ENCODE assay signal across 27 cellular contexts in genomic region chr7:80443336-80443735, GRCh38.
DNase-seq lines count a peak whose midpoint lies in the region; ATAC-seq and TF ChIP-seq lines count a peak whose summit lies in the region.
"Had no signal": no experiment of that assay in that cellular context is flagged by ENCODE, and none has a peak within 500 bp of the region (broad histone marks: within the 10 kb centered on the region; RNA-seq: fewer than 3 reads in every experiment).

No MANE protein-coding gene starts in this region.

- no peak for TF ChIP-seq CTCF in NB4 (IDR thresholded peaks at IDR 0.05; ENCODE audit: low read depth, low read length)
- TF ChIP-seq CTCF in upper lobe of right lung (IDR thresholded peaks at IDR 0.05) = no peak

- H3K36me3 ChIP-seq in upper lobe of right lung = no peaks in the 10 kb centered on the region
- H3K36me3 ChIP-seq: pancreas, suprapubic skin, upper lobe of left lung had no signal

- peaks cover 9% of the 10 kb centered on the region for H3K4me1 ChIP-seq in upper lobe of right lung
- H3K4me1 ChIP-seq: pancreas, suprapubic skin, upper lobe of left lung had no signal

- no peaks in the 10 kb centered on the region for H3K27me3 ChIP-seq in upper lobe of right lung
- H3K27me3 ChIP-seq: pancreas, suprapubic skin, upper lobe of left lung had no signal

- H3K9me3 ChIP-seq in upper lobe of right lung = no peaks in the 10 kb centered on the region
- H3K9me3 ChIP-seq: pancreas, suprapubic skin, upper lobe of left lung had no signal

- no peak overlapping the region for H3K4me3 ChIP-seq in NB4 (ENCODE audit: low read depth, low read length)
- H3K4me3 ChIP-seq in upper lobe of right lung = no peak overlapping the region
- H3K4me3 ChIP-seq: pancreas, SK-N-MC, skin epidermis, suprapubic skin, upper lobe of left lung had no signal

- DNase-seq in NB4 (ENCODE audit: low read depth) (peak; percentile 28), SIG-M5 treated with dmso at 0.1 percent for 504 hours (lab: John Stamatoyannopoulos, UW; ENCODE audit: unreplicated experiment) (peak; percentile 80), fibroblast of peridontal ligament (ENCODE audit: extremely low read depth) (peak; percentile 36), upper lobe of right lung (no peak), D341Med (ENCODE audit: low spot score) (no peak)
- DNase-seq: activated CD4-positive, alpha-beta T cell treated with anti-CD3 and anti-CD28 coated beads, Interleukin-2, amount 50 U/mL, for 48 hours; activated naive CD8-positive, alpha-beta T cell treated with anti-CD3 and anti-CD28 coated beads, Interleukin-2, amount 50 U/mL, for 24 hours; activated T-cell treated with anti-CD3 and anti-CD28 coated beads, Interleukin-2, amount 50 U/mL, for 72 hours; dermis blood vessel endothelial cell; DND-41; GF-D8; HCEC 1CT; hippocampal formation; left cardiac atrium; NCI-H2029 treated with DMSO at 0.1 percent for 48 hours; NCI-H69; pancreas; stimulated activated naive CD4-positive, alpha-beta T cell; upper lobe of left lung had no signal

- H3K27ac ChIP-seq in upper lobe of right lung = no peak overlapping the region
- H3K27ac ChIP-seq: C4-2B, pancreas, RWPE1, SK-N-MC, skin epidermis, suprapubic skin, upper lobe of left lung had no signal

- ATAC-seq in upper lobe of right lung = peak; percentile 78
- ATAC-seq in GM21576 (IDR thresholded peaks at IDR 0.05; ENCODE audit: unreplicated experiment) = no peak
- no peak for ATAC-seq in GM21367 (IDR thresholded peaks at IDR 0.05; ENCODE audit: unreplicated experiment)
- ATAC-seq: activated CD4-positive, CD25-positive, alpha-beta regulatory T cell treated with anti-CD3 and anti-CD28 coated beads, Interleukin-2, amount 50 U/mL, for 24 hours; activated naive CD8-positive, alpha-beta T cell treated with anti-CD3 and anti-CD28 coated beads, Interleukin-2, amount 50 U/mL, for 24 hours; activated T-cell treated with anti-CD3 and anti-CD28 coated beads, Interleukin-2, amount 50 U/mL, for 72 hours; left cardiac atrium; pancreas had no signal

- intact Hi-C loops in upper lobe of right lung (cut with DNase I) = no loop called here

- TF ChIP-seq POLR2A in NB4 (IDR thresholded peaks at IDR 0.05; ENCODE audit: extremely low read depth, insufficient read length) = no peak

Comparison
In these comparisons a context has a peak if more than half of its experiments do, and no peak if none do; other contexts are left out.
1. DNase-seq: peak in NB4 (single experiment), SIG-M5 treated with dmso at 0.1 percent for 504 hours (single experiment) and fibroblast of peridontal ligament (single experiment); none in upper lobe of right lung (single experiment) and D341Med (single experiment).